ENCODE assay signal across 8 cellular contexts in genomic region chr16:57091200-57091989, GRCh38. TPM values are rescaled to one million over a fixed set of nuclear protein-coding genes. Genes with fewer than 3 reads are reported as not detected.
DNase-seq lines count a peak whose midpoint lies in the region; ATAC-seq and TF ChIP-seq lines count a peak whose summit lies in the region.

No MANE protein-coding gene starts in this region.

- peak overlapping the region; percentile 59 for H3K4me2 ChIP-seq in parathyroid adenoma (ENCODE audit: low read length)

- H3K27ac ChIP-seq in WERI-Rb-1 (no peak overlapping the region; the same call in 1 of the 2 replicates), parathyroid adenoma (no peak overlapping the region)

- peaks cover 2% of the 10 kb centered on the region for H3K4me1 ChIP-seq in parathyroid adenoma

- no peak for TF ChIP-seq CTCF in WERI-Rb-1 (IDR thresholded peaks at IDR 0.05; ENCODE audit: low read depth, low read length)
- no peak for TF ChIP-seq CTCF in glutamatergic neuron (IDR thresholded peaks at IDR 0.05; ENCODE audit: partially characterized antibody, unreplicated experiment)
- TF ChIP-seq CTCF in parathyroid adenoma (IDR thresholded peaks at IDR 0.05): no peak

- H3K4me1 Mint-ChIP-seq in activated naive CD4-positive, alpha-beta T cell treated with anti-CD3 and anti-CD28 coated beads for 36 hours (ENCODE audit: low read depth): peaks cover 10% of the 10 kb centered on the region
- no peaks in the 10 kb centered on the region for H3K4me1 Mint-ChIP-seq in glutamatergic neuron (ENCODE audit: low read depth, unreplicated experiment)

- H3K36me3 ChIP-seq in WERI-Rb-1 (no peaks in the 10 kb centered on the region), parathyroid adenoma (ENCODE audit: control insufficient read depth, insufficient read depth, low read length) (no peaks in the 10 kb centered on the region)

- peaks cover 3% of the 10 kb centered on the region for H3K27me3 Mint-ChIP-seq in activated naive CD4-positive, alpha-beta T cell treated with anti-CD3 and anti-CD28 coated beads for 36 hours (ENCODE audit: low read depth)
- H3K27me3 Mint-ChIP-seq in glutamatergic neuron (ENCODE audit: unreplicated experiment): peaks cover 17% of the 10 kb centered on the region

- H3K27ac Mint-ChIP-seq in activated naive CD4-positive, alpha-beta T cell treated with anti-CD3 and anti-CD28 coated beads for 36 hours: no peak overlapping the region
- no peak overlapping the region for H3K27ac Mint-ChIP-seq in glutamatergic neuron (ENCODE audit: unreplicated experiment)

- H3K9me3 Mint-ChIP-seq in activated naive CD4-positive, alpha-beta T cell treated with anti-CD3 and anti-CD28 coated beads for 36 hours: no peaks in the 10 kb centered on the region
- peaks cover 2% of the 10 kb centered on the region for H3K9me3 Mint-ChIP-seq in glutamatergic neuron (ENCODE audit: unreplicated experiment)

- peaks cover 4% of the 10 kb centered on the region for H3K79me2 ChIP-seq in parathyroid adenoma

- no peaks in the 10 kb centered on the region for H3K27me3 ChIP-seq in WERI-Rb-1 (ENCODE audit: insufficient read depth, low read depth, severe bottlenecking)
- H3K27me3 ChIP-seq in parathyroid adenoma (ENCODE audit: control insufficient read depth, insufficient read depth, low read length): no peaks in the 10 kb centered on the region

- H3K9ac ChIP-seq in parathyroid adenoma: peak overlapping the region; percentile 69

- ATAC-seq in HG03342 (IDR thresholded peaks at IDR 0.05; ENCODE audit: unreplicated experiment) (no peak), GM18519 (IDR thresholded peaks at IDR 0.05; ENCODE audit: low FRiP score, unreplicated experiment) (no peak)

- H2AFZ ChIP-seq in parathyroid adenoma: peak overlapping the region; percentile 90

- intact Hi-C loops in activated naive CD4-positive, alpha-beta T cell treated with anti-CD3 and anti-CD28 coated beads for 36 hours (cut with micrococcal nuclease): no loop called here

- H3K4me3 Mint-ChIP-seq in activated naive CD4-positive, alpha-beta T cell treated with anti-CD3 and anti-CD28 coated beads for 36 hours: peak overlapping the region; percentile 59
- peak overlapping the region; percentile 69 for H3K4me3 Mint-ChIP-seq in glutamatergic neuron (ENCODE audit: unreplicated experiment)

- H3K9me3 ChIP-seq in WERI-Rb-1 (ENCODE audit: severe bottlenecking): no peaks in the 10 kb centered on the region
- H3K9me3 ChIP-seq in parathyroid adenoma (ENCODE audit: control insufficient read depth, low read length): no peaks in the 10 kb centered on the region

- H3K4me3 ChIP-seq in WERI-Rb-1 (ENCODE audit: low read depth, low read length): peak overlapping the region; percentile 65
- peak overlapping the region; percentile 32 for H3K4me3 ChIP-seq in parathyroid adenoma (ENCODE audit: low read depth, low read length)

- CTCF ChIA-PET in activated naive CD4-positive, alpha-beta T cell treated with anti-CD3 and anti-CD28 coated beads for 36 hours (lab: Charles Lee): interaction anchor here (0.6 to 3.6 kb wide), 10 partner anchors 11 to 127 kb away, joined by 3 to 17 read pairs (median 4); partner anchors contain the start of genes PSME3IP1 and RSPRY1

- no peaks in the 10 kb centered on the region for H3K36me3 Mint-ChIP-seq in activated naive CD4-positive, alpha-beta T cell treated with anti-CD3 and anti-CD28 coated beads for 36 hours (ENCODE audit: low read depth)
- H3K36me3 Mint-ChIP-seq in glutamatergic neuron (ENCODE audit: unreplicated experiment): peaks cover 6% of the 10 kb centered on the region

- no peak for DNase-seq in activated naive CD4-positive, alpha-beta T cell treated with anti-CD3 and anti-CD28 coated beads for 36 hours
- no peak for DNase-seq in activated naive CD4-positive, alpha-beta T cell treated with anti-CD3 and anti-CD28 coated beads, Interleukin-2, amount 50 U/mL, for 16 hours
- DNase-seq in WERI-Rb-1: peak; percentile 64
- DNase-seq in glutamatergic neuron: peak; percentile 41
- DNase-seq in GM19240 (ENCODE audit: insufficient read length, low spot score): no peak

RNA-seq across cellular contexts. Expression of gene CPNE2, which starts 1.0 kb away (rescaled TPM):
- total RNA-seq in activated naive CD4-positive, alpha-beta T cell treated with anti-CD3 and anti-CD28 coated beads for 36 hours: 1 to 10 TPM; 5.1 TPM
- 3.4 TPM for total RNA-seq in glutamatergic neuron (ENCODE audit: unreplicated experiment)

Comparison
In these comparisons a context has a peak if more than half of its experiments do, and no peak if none do; other contexts are left out.
1. DNase-seq: peak in WERI-Rb-1 (single experiment) and glutamatergic neuron (single experiment); none in activated naive CD4-positive, alpha-beta T cell treated with anti-CD3 and anti-CD28 coated beads for 36 hours (single experiment), activated naive CD4-positive, alpha-beta T cell treated with anti-CD3 and anti-CD28 coated beads, Interleukin-2, amount 50 U/mL, for 16 hours (single experiment) and GM19240 (single experiment).